23 cellular contexts compared by ENCODE assay signal in the genomic region with DNA sequence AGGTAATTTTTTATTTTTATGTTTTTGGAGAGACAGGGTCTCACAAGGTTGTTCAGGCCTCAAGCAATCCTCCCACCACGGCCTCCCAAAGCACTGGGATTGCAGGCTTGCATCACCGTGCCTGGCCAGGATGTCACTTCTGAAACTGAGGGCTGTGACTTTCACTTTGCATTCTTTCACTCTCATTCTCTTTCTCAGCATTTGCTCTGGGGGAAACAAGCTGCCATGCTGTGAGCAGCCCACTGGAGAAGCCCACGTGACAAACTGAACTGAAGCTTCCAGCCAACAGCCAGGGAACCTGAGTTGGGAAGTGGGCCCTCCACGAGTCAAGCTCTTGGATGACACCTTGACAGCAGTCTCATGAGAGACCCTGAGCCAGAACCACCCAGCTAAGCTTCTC.
"Had no signal": no experiment of that assay in that cellular context is flagged by ENCODE, and none has a peak within 500 bp of the region (broad histone marks: within the 10 kb centered on the region; RNA-seq: fewer than 3 reads in every experiment).

No MANE protein-coding gene starts in this region.

- H3K27ac ChIP-seq: left ventricle myocardium inferior, prostate gland, transverse colon had no signal

- H3K36me3 ChIP-seq: left ventricle myocardium inferior, prostate gland, transverse colon had no signal

- FAIRE-seq: colon, endothelial cell of umbilical vein had no signal

- H3K4me1 ChIP-seq: left ventricle myocardium inferior, prostate gland, transverse colon had no signal

- ATAC-seq: activated CD4-positive, CD25-positive, alpha-beta regulatory T cell treated with anti-CD3 and anti-CD28 coated beads, Interleukin-2, amount 50 U/mL, for 24 hours; mucosa of descending colon; naive thymus-derived CD8-positive, alpha-beta T cell; right cardiac atrium; stimulated activated naive B cell treated with anti-CD40 and anti-IgM and Interleukin-4, amounts not matched to agents 10 μg/mL and 1 μg/mL and 100 μg/mL, for 72 hours had no signal

- H3K4me3 Mint-ChIP-seq: activated T-helper 1 cell treated with anti-CD3 and anti-CD28 coated beads, Interleukin-12 subunit alpha, Interleukin-12 subunit beta, Interleukin-2, Interleukin-4 antibody, amounts not matched to agents 30 ng/mL and 10 ng/mL and 1 ng/mL, durations not matched to agents 14 hours and 24 hours and 36 hours; stimulated activated naive B cell treated with anti-CD40 and anti-IgM and Interleukin-4, amounts not matched to agents 10 μg/mL and 1 μg/mL and 100 μg/mL, for 72 hours had no signal

- H3K4me3 ChIP-seq: left ventricle myocardium inferior, mucosa of descending colon, prostate gland, skin epidermis, transverse colon had no signal

- H3K9me3 ChIP-seq: left ventricle myocardium inferior, mucosa of descending colon, prostate gland, transverse colon had no signal

- H3K9me3 Mint-ChIP-seq: activated T-helper 1 cell treated with anti-CD3 and anti-CD28 coated beads, Interleukin-12 subunit alpha, Interleukin-12 subunit beta, Interleukin-2, Interleukin-4 antibody, amounts not matched to agents 30 ng/mL and 10 ng/mL and 1 ng/mL, durations not matched to agents 14 hours and 24 hours and 36 hours had no signal

- H3K27me3 ChIP-seq: transverse colon had no signal

- H3K27ac Mint-ChIP-seq: activated T-helper 1 cell treated with anti-CD3 and anti-CD28 coated beads, Interleukin-12 subunit alpha, Interleukin-12 subunit beta, Interleukin-2, Interleukin-4 antibody, amounts not matched to agents 30 ng/mL and 10 ng/mL and 1 ng/mL, durations not matched to agents 14 hours and 24 hours and 36 hours had no signal

- DNase-seq: activated CD4-positive, alpha-beta T cell treated with anti-CD3 and anti-CD28 coated beads, Interleukin-2, amount 50 U/mL, for 4 hours; activated naive CD4-positive, alpha-beta T cell treated with anti-CD3 and anti-CD28 coated beads, Interleukin-2, amount 50 U/mL, for 16 hours; amniotic stem cell; caudate nucleus; effector CD4-positive, alpha-beta T cell; foreskin fibroblast; hypothalamus; left ventricle myocardium inferior; mucosa of descending colon; naive thymus-derived CD8-positive, alpha-beta T cell; occipital lobe; right cardiac atrium; stimulated activated CD4-positive, alpha-beta T cell treated with anti-CD3 and anti-CD28 coated beads, Interleukin-15, amount 100 ng/mL, for 24 hours; stimulated activated CD4-positive, alpha-beta T cell treated with anti-CD3 and anti-CD28 coated beads, Interleukin-4, amount 100 ng/mL, for 1 hour; stimulated activated naive B cell treated with anti-CD40 and anti-IgM and Interleukin-4, amounts not matched to agents 10 μg/mL and 1 μg/mL and 100 μg/mL, for 72 hours; T1000; transverse colon had no signal
